ENCODE assay signal across 20 cellular contexts in genomic region chr18:49047540-49047939, GRCh38.
A peak's percentile ranks its signal among the peaks of the same experiment; 100 is the strongest.
DNase-seq lines count a peak whose midpoint lies in the region; ATAC-seq, FAIRE-seq and TF ChIP-seq lines count a peak whose summit lies in the region.
"Had no signal": no experiment of that assay in that cellular context is flagged by ENCODE, and none has a peak within 500 bp of the region (broad histone marks: within the 10 kb centered on the region; RNA-seq: fewer than 3 reads in every experiment).

No MANE protein-coding gene starts in this region.

- H4K91ac ChIP-seq in IMR-90 (ENCODE audit: insufficient read depth, low read depth, low read length) = peak overlapping the region; percentile 52; the same call in 1 of the 2 replicates
- no peak overlapping the region for H4K91ac ChIP-seq in H1 (replicated peaks; ENCODE audit: insufficient read length, low read length)

- peaks cover 18% of the 10 kb centered on the region for H3K4me1 ChIP-seq in IMR-90 (ENCODE audit: control insufficient read depth, insufficient read depth, low read length)
- peaks cover 7 to 28% (median 16%) of the 10 kb centered on the region in 4 experiments for H3K4me1 ChIP-seq in H1 (replicated peaks in 1 of 4; ENCODE audit: control insufficient read depth in 3 of 4, insufficient read depth in 4 of 4, low read length in 3 of 4)

- 93% methylated on average over 6 of the region's 10 CpGs; no CpG with 5 or more reads in 1 of the 2 experiments for WGBS in IMR-90 (ENCODE audit: extremely low coverage in 2 of 2, insufficient read length in 1 of 2), 2 experiments
- WGBS in H1 (ENCODE audit: extremely low coverage in 1 of 2, insufficient coverage in 1 of 2, insufficient read length in 1 of 2, insufficient replicate concordance in 2 of 2, low coverage in 1 of 2, low lambda C conversion rate in 2 of 2, missing lambda C conversion rate in 1 of 2), 2 experiments = 66% methylated on average over 10 of the region's 10 CpGs; no CpG with 5 or more reads in 1 of the 2 experiments
- WGBS in lower leg skin, 2 donors = 88 to 96% methylated on average over 10 of the region's 10 CpGs

- H3K27ac ChIP-seq in IMR-90 (ENCODE audit: insufficient read depth, low read length) = peak overlapping the region; percentile 14
- H3K27ac ChIP-seq in H1 (ENCODE audit: low read depth, low read length) = no peak overlapping the region
- no peak overlapping the region for H3K27ac ChIP-seq in caudate nucleus (ENCODE audit: low read depth, low read length)

- FAIRE-seq in H1 (lab: Jason Lieb, UNC) = no peak
- FAIRE-seq: D721Med had no signal

- H2BK12ac ChIP-seq in H1 (ENCODE audit: low read depth, low read length) = no peak overlapping the region

- intact Hi-C loops in IMR-90 (cut with micrococcal nuclease) = no loop called here
- intact Hi-C loops in lower leg skin (cut with DNase I; ENCODE audit: low total_unique reads) = no loop called here

- no peaks in the 10 kb centered on the region for H3K9me3 ChIP-seq in IMR-90 (ENCODE audit: control insufficient read depth, insufficient read depth, low read length)
- H3K9me3 ChIP-seq in H1 (ENCODE audit: insufficient read depth in 2 of 2, low read depth in 1 of 2, low read length in 1 of 2) = no peaks in the 10 kb centered on the region
- H3K9me3 ChIP-seq: SK-N-SH had no signal

- peaks cover 10 to 26% of the 10 kb centered on the region in 2 experiments; a peak in 3 of 4 replicates for H3K79me1 ChIP-seq in IMR-90 (ENCODE audit: low read depth in 1 of 2, low read length in 2 of 2)
- H3K79me1 ChIP-seq in H1 (ENCODE audit: low read depth, low read length) = no peaks in the 10 kb centered on the region

- H2BK15ac ChIP-seq in IMR-90 (ENCODE audit: low read depth, low read length) (peak overlapping the region; percentile 31; the same call in 2 of the 3 replicates), H1 (ENCODE audit: low read length) (no peak overlapping the region)

- DNase-seq in activated naive CD8-positive, alpha-beta T cell treated with anti-CD3 and anti-CD28 coated beads for 36 hours = no peak
- DNase-seq in IMR-90 (no peak), H1 (ENCODE audit: low read depth in 1 of 2, low spot score in 2 of 2) (no peak), lower leg skin (ENCODE audit: low spot score in 2 of 2) (no peak), SW480 (ENCODE audit: low spot score) (no peak), caudate nucleus (lab: John Stamatoyannopoulos, UW) (no peak)
- peak in 1 of 2 donors; percentile 35 for DNase-seq in stimulated activated effector memory CD8-positive, alpha-beta T cell treated with anti-CD3 and anti-CD28 coated beads, Interleukin-12 subunit alpha, Interleukin-12 subunit beta, amount 100 ng/mL, for 72 hours (ENCODE audit: low spot score in 2 of 2)
- DNase-seq: 8988T; CD8-positive, alpha-beta memory T cell; DMS79; NCI-H1105 treated with DMSO at 0.1 percent for 48 hours; NCI-H1694; NCI-H2081 treated with DMSO at 0.1 percent for 48 hours; NCI-H748 treated with DMSO at 0.1 percent for 48 hours; OCI-M1; SHP77; SK-N-SH had no signal

- H3K4ac ChIP-seq in IMR-90 (ENCODE audit: low read depth, low read length) = peak overlapping the region; percentile 58
- H3K4ac ChIP-seq in H1 (replicated peaks; ENCODE audit: insufficient read length, low read depth, low read length) = no peak overlapping the region

- dilution Hi-C loops in IMR-90 (cut with HindIII; ENCODE audit: low sequenced_read_pairs, unreplicated experiment) = no loop called here

- H3K9me3 Mint-ChIP-seq in activated naive CD8-positive, alpha-beta T cell (ENCODE audit: low read depth) = no peaks in the 10 kb centered on the region
- no peaks in the 10 kb centered on the region for H3K9me3 Mint-ChIP-seq in activated naive CD8-positive, alpha-beta T cell treated with anti-CD3 and anti-CD28 coated beads for 36 hours
- no peaks in the 10 kb centered on the region for H3K9me3 Mint-ChIP-seq in stimulated activated effector memory CD8-positive, alpha-beta T cell treated with anti-CD3 and anti-CD28 coated beads, Interleukin-12 subunit alpha, Interleukin-12 subunit beta, amount 100 ng/mL, for 72 hours
- H3K9me3 Mint-ChIP-seq: CD8-positive, alpha-beta memory T cell had no signal

- ATAC-seq in IMR-90 (ENCODE audit: low read depth) = no peak
- ATAC-seq in stimulated activated effector memory CD8-positive, alpha-beta T cell treated with anti-CD3 and anti-CD28 coated beads, Interleukin-12 subunit alpha, Interleukin-12 subunit beta, amount 100 ng/mL, for 72 hours = no peak
- ATAC-seq: HCT116 had no signal

- H3K27me3 ChIP-seq in IMR-90 (ENCODE audit: control insufficient read depth, insufficient read depth, low read length) (no peaks in the 10 kb centered on the region), H1 (replicated peaks in 1 of 4; ENCODE audit: control insufficient read depth in 3 of 4, extremely low read depth in 1 of 4, insufficient read depth in 3 of 4, low read length in 3 of 4) (no peaks in the 10 kb centered on the region; a peak in 1 of 7 replicates)

- H2BK5ac ChIP-seq in IMR-90 (ENCODE audit: low read depth, low read length, poor library complexity, severe bottlenecking) (peak overlapping the region; percentile 45), H1 (ENCODE audit: low read depth, low read length) (no peak overlapping the region)

- peaks cover 32% of the 10 kb centered on the region for H3K9me1 ChIP-seq in IMR-90 (ENCODE audit: insufficient read depth, low read length)

- H3K4me2 ChIP-seq in IMR-90 (ENCODE audit: low read depth, low read length) (no peak overlapping the region), H1 (ENCODE audit: insufficient read depth in 1 of 2, low read depth in 2 of 2, low read length in 2 of 2) (no peak overlapping the region)
- H3K4me2 ChIP-seq: SK-N-SH had no signal

- H4K20me1 ChIP-seq in IMR-90 (ENCODE audit: insufficient read depth, low read length) = no peaks in the 10 kb centered on the region
- H4K20me1 ChIP-seq in H1 (replicated peaks in 1 of 2; ENCODE audit: control insufficient read depth in 1 of 2, insufficient read depth in 2 of 2, low read length in 2 of 2) = peaks cover 0 to 3% of the 10 kb centered on the region in 2 experiments

- peak overlapping the region; percentile 35 for H2BK120ac ChIP-seq in IMR-90 (ENCODE audit: low read depth, low read length)
- H2BK120ac ChIP-seq in H1 (replicated peaks; ENCODE audit: low read depth, low read length) = no peak overlapping the region

- H3K36me3 ChIP-seq in IMR-90 (ENCODE audit: control insufficient read depth, insufficient read depth, low read length) (no peaks in the 10 kb centered on the region), H1 (ENCODE audit: control insufficient read depth in 2 of 4, insufficient read depth in 4 of 4, low read length in 3 of 4) (no peaks in the 10 kb centered on the region; a peak in 1 of 8 replicates)

- in situ Hi-C loops in IMR-90 (cut with MboI; ENCODE audit: low sequenced_read_pairs) = no loop called here

- no peak overlapping the region for H2AFZ ChIP-seq in IMR-90 (replicated peaks; ENCODE audit: low read length, poor library complexity)
- no peak overlapping the region for H2AFZ ChIP-seq in H1 (ENCODE audit: low read length)

- peak overlapping the region; percentile 28; the same call in 1 of the 2 replicates for H3K14ac ChIP-seq in IMR-90 (replicated peaks; ENCODE audit: low read depth, low read length)
- no peak overlapping the region for H3K14ac ChIP-seq in H1 (ENCODE audit: insufficient read length)

- peaks cover 5% of the 10 kb centered on the region for H3K23me2 ChIP-seq in H1 (ENCODE audit: low read depth, low read length)

- H3K27me3 Mint-ChIP-seq in activated naive CD8-positive, alpha-beta T cell = no peaks in the 10 kb centered on the region
- no peaks in the 10 kb centered on the region for H3K27me3 Mint-ChIP-seq in activated naive CD8-positive, alpha-beta T cell treated with anti-CD3 and anti-CD28 coated beads for 36 hours

- CTCF ChIA-PET in IMR-90 (lab: Yijun Ruan, JAX) (interaction anchor here (0.6 to 1.1 kb wide), 3 partner anchors 91 to 191 kb away, joined by 3 to 4 read pairs (median 3); no protein-coding TSS in a partner anchor), H1 (lab: Charles Lee; ENCODE audit: partially characterized antibody) (interaction anchor here (0.9 to 4.7 kb wide), 8 partner anchors 12 to 117 kb away, joined by 3 to 38 read pairs (median 4); no protein-coding TSS in a partner anchor)

- H3K56ac ChIP-seq in IMR-90 (ENCODE audit: extremely low read depth, insufficient read depth, low read length) (no peak overlapping the region), H1 (replicated peaks; ENCODE audit: insufficient read length, low read depth, low read length) (no peak overlapping the region)

- H2AK5ac ChIP-seq in IMR-90 (ENCODE audit: low read depth, low read length) = peak overlapping the region; percentile 85
- H2AK5ac ChIP-seq in H1 (ENCODE audit: low read depth, low read length) = no peak overlapping the region

- no peaks in the 10 kb centered on the region; a peak in 1 of 4 replicates for H3K79me2 ChIP-seq in H1 (ENCODE audit: control insufficient read depth in 1 of 2, insufficient read depth in 2 of 2, low read length in 2 of 2)

- H2AK9ac ChIP-seq in IMR-90 (replicated peaks; ENCODE audit: low read depth, low read length, poor library complexity) = no peak overlapping the region

- H4K5ac ChIP-seq in IMR-90 (ENCODE audit: low read depth, low read length) (peak overlapping the region; percentile 11; the same call in 1 of the 2 replicates), H1 (ENCODE audit: insufficient read length, low read depth, low read length) (no peak overlapping the region)

- peak overlapping the region; percentile 54 for H3K27ac Mint-ChIP-seq in activated naive CD8-positive, alpha-beta T cell
- H3K27ac Mint-ChIP-seq in activated naive CD8-positive, alpha-beta T cell treated with anti-CD3 and anti-CD28 coated beads for 36 hours = no peak overlapping the region
- peak overlapping the region; percentile 40 for H3K27ac Mint-ChIP-seq in stimulated activated effector memory CD8-positive, alpha-beta T cell treated with anti-CD3 and anti-CD28 coated beads, Interleukin-12 subunit alpha, Interleukin-12 subunit beta, amount 100 ng/mL, for 72 hours

- peaks cover 10% of the 10 kb centered on the region for H3K4me1 Mint-ChIP-seq in activated naive CD8-positive, alpha-beta T cell (ENCODE audit: low read depth)
- peaks cover 7% of the 10 kb centered on the region for H3K4me1 Mint-ChIP-seq in activated naive CD8-positive, alpha-beta T cell treated with anti-CD3 and anti-CD28 coated beads for 36 hours
- H3K4me1 Mint-ChIP-seq in stimulated activated effector memory CD8-positive, alpha-beta T cell treated with anti-CD3 and anti-CD28 coated beads, Interleukin-12 subunit alpha, Interleukin-12 subunit beta, amount 100 ng/mL, for 72 hours = peaks cover 33% of the 10 kb centered on the region

- POLR2A ChIA-PET in IMR-90 (lab: Charles Lee; ENCODE audit: unreplicated experiment) (no interaction called here), H1 (lab: Charles Lee; ENCODE audit: partially characterized antibody) (interaction anchor here (0.9 to 1.7 kb wide), 3 partner anchors 12 to 88 kb away, joined by 3 read pairs; no protein-coding TSS in a partner anchor)

- H3K4me3 ChIP-seq in IMR-90 (ENCODE audit: insufficient read depth, low read depth, low read length) = no peak overlapping the region
- H3K4me3 ChIP-seq in H1 (ENCODE audit: extremely low read depth in 1 of 4, insufficient read depth in 2 of 4, low read depth in 3 of 4, low read length in 4 of 4) = no peak overlapping the region
- no peak overlapping the region for H3K4me3 ChIP-seq in lower leg skin (ENCODE audit: low read depth, poor library complexity, severe bottlenecking)

- BruUV-seq in IMR-90 (replicated peaks; lab: Mats Ljungman, UMichigan) = no TSS peak

- peak overlapping the region; percentile 0; the same call in 1 of the 2 replicates for H2BK20ac ChIP-seq in IMR-90 (ENCODE audit: low read depth, low read length)
- no peak overlapping the region for H2BK20ac ChIP-seq in H1 (ENCODE audit: low read length)

- TF ChIP-seq CTCF in IMR-90 (conservative IDR thresholded peaks at IDR 0.05; ENCODE audit: low read depth, low read length) (no peak), H1 (IDR thresholded peaks at IDR 0.05; ENCODE audit: control extremely low read depth in 1 of 3, insufficient read depth in 1 of 3, low read depth in 1 of 3, low read length in 3 of 3) (no peak), lower leg skin (IDR thresholded peaks at IDR 0.05) (no peak)

- no peak overlapping the region for H3K4me3 Mint-ChIP-seq in activated naive CD8-positive, alpha-beta T cell
- no peak overlapping the region for H3K4me3 Mint-ChIP-seq in activated naive CD8-positive, alpha-beta T cell treated with anti-CD3 and anti-CD28 coated beads for 36 hours
- no peak overlapping the region for H3K4me3 Mint-ChIP-seq in stimulated activated effector memory CD8-positive, alpha-beta T cell treated with anti-CD3 and anti-CD28 coated beads, Interleukin-12 subunit alpha, Interleukin-12 subunit beta, amount 100 ng/mL, for 72 hours
- H3K4me3 Mint-ChIP-seq: CD8-positive, alpha-beta memory T cell had no signal

- H3K18ac ChIP-seq in IMR-90 (ENCODE audit: low read depth, low read length) (peak overlapping the region; percentile 37), H1 (ENCODE audit: extremely low read depth, low read length) (0 out of 2 replicates have a peak overlapping the region, but pooled peaks have one; percentile 22)

- TF ChIP-seq POLR2A in IMR-90 (IDR thresholded peaks at IDR 0.05; ENCODE audit: low read depth, low read length) (no peak), H1 (IDR thresholded peaks at IDR 0.05; ENCODE audit: control extremely low read depth in 1 of 2, low read depth in 2 of 2, low read length in 2 of 2) (no peak), lower leg skin (IDR thresholded peaks at IDR 0.05) (no peak)

- TF ChIP-seq RAD21 in IMR-90 (IDR thresholded peaks at IDR 0.05; ENCODE audit: low read length) = no peak
- TF ChIP-seq RAD21 in H1 (IDR thresholded peaks at IDR 0.05 in 1 of 2, conservative IDR thresholded peaks at IDR 0.05 in 1 of 2; ENCODE audit: low read depth in 2 of 2, low read length in 2 of 2) = no peak

- H4K8ac ChIP-seq in IMR-90 (ENCODE audit: low read depth in 2 of 2, low read length in 2 of 2) = peak overlapping the region in 1 of 2 experiments; percentile 27; a peak in 1 of 4 replicates
- H4K8ac ChIP-seq in H1 (ENCODE audit: extremely low read depth, insufficient read depth, low read length) = no peak overlapping the region; the same call in 1 of the 2 replicates

- no peak for TF ChIP-seq EP300 in H1 (IDR thresholded peaks at IDR 0.05; ENCODE audit: borderline replicate concordance in 1 of 2, low read depth in 2 of 2, low read length in 2 of 2)

- H3K9ac ChIP-seq in IMR-90 (ENCODE audit: low read depth, low read length) = peak overlapping the region; percentile 26; the same call in 1 of the 2 replicates
- no peak overlapping the region for H3K9ac ChIP-seq in H1 (replicated peaks in 1 of 4; ENCODE audit: extremely low read depth in 1 of 4, low read depth in 3 of 4, low read length in 3 of 4)
- H3K9ac ChIP-seq: SK-N-SH had no signal

- peaks cover 11% of the 10 kb centered on the region for H3K36me3 Mint-ChIP-seq in activated naive CD8-positive, alpha-beta T cell
- peaks cover 11% of the 10 kb centered on the region for H3K36me3 Mint-ChIP-seq in activated naive CD8-positive, alpha-beta T cell treated with anti-CD3 and anti-CD28 coated beads for 36 hours
- H3K36me3 Mint-ChIP-seq in stimulated activated effector memory CD8-positive, alpha-beta T cell treated with anti-CD3 and anti-CD28 coated beads, Interleukin-12 subunit alpha, Interleukin-12 subunit beta, amount 100 ng/mL, for 72 hours = peaks cover 9% of the 10 kb centered on the region

- H3K23ac ChIP-seq in IMR-90 (ENCODE audit: low read depth, low read length) (no peak overlapping the region), H1 (ENCODE audit: insufficient read length) (no peak overlapping the region)
